In genomic region chr5:5217371-5217770, GRCh38 we compare ENCODE assay signal across 19 cellular contexts.
DNase-seq lines count a peak whose midpoint lies in the region; ATAC-seq lines count a peak whose summit lies in the region.
"Had no signal": no experiment of that assay in that cellular context is flagged by ENCODE, and none has a peak within 500 bp of the region (broad histone marks: within the 10 kb centered on the region; RNA-seq: fewer than 3 reads in every experiment).

No MANE protein-coding gene starts in this region.

- no peak overlapping the region for H3K4me3 ChIP-seq in Karpas-422 (ENCODE audit: low read length)
- H3K4me3 ChIP-seq: dorsolateral prefrontal cortex, right atrium auricular region had no signal

- H3K4me1 Mint-ChIP-seq in natural killer cell treated with Interleukin-12 subunit alpha and Interleukin-12 subunit beta and Interleukin-15 and Interleukin-18, amount 100 ng/mL, for 72 hours (ENCODE audit: low read depth in 2 of 2): no peaks in the 10 kb centered on the region
- H3K4me1 Mint-ChIP-seq: activated CD4-positive, alpha-beta memory T cell treated with anti-CD3 and anti-CD28 coated beads, Interleukin-2, amount 10 ng/mL, durations not matched to agents 7 days and 5 days; natural killer cell had no signal

- peaks cover 4% of the 10 kb centered on the region for H3K9me3 Mint-ChIP-seq in natural killer cell treated with Interleukin-12 subunit alpha and Interleukin-12 subunit beta and Interleukin-15 and Interleukin-18, amount 100 ng/mL, for 72 hours
- H3K9me3 Mint-ChIP-seq: activated T-helper 2 cell treated with anti-CD3 and anti-CD28 coated beads, Interferon-gamma antibody, Interleukin-2, Interleukin-4, amounts not matched to agents 10 μg/mL and 5 μg/mL and 100 μg/mL, durations not matched to agents 14 hours and 24 hours and 36 hours had no signal

- ATAC-seq in GM18511 (IDR thresholded peaks at IDR 0.05; ENCODE audit: unreplicated experiment) (peak; percentile 93), GM21367 (IDR thresholded peaks at IDR 0.05; ENCODE audit: unreplicated experiment) (peak; percentile 81), HG02973 (IDR thresholded peaks at IDR 0.05; ENCODE audit: unreplicated experiment) (peak; percentile 79), GM19328 (IDR thresholded peaks at IDR 0.05; ENCODE audit: unreplicated experiment) (no peak), HG03097 (IDR thresholded peaks at IDR 0.05; ENCODE audit: low FRiP score, unreplicated experiment) (no peak)
- ATAC-seq in natural killer cell treated with Interleukin-12 subunit alpha and Interleukin-12 subunit beta and Interleukin-15 and Interleukin-18, amount 100 ng/mL, for 72 hours: no peak
- ATAC-seq: natural killer cell had no signal

- no peak overlapping the region for H3K4me3 Mint-ChIP-seq in natural killer cell treated with Interleukin-12 subunit alpha and Interleukin-12 subunit beta and Interleukin-15 and Interleukin-18, amount 100 ng/mL, for 72 hours
- H3K4me3 Mint-ChIP-seq: activated CD4-positive, alpha-beta memory T cell treated with anti-CD3 and anti-CD28 coated beads, Interleukin-2, amount 10 ng/mL, durations not matched to agents 7 days and 5 days; natural killer cell had no signal

- no peaks in the 10 kb centered on the region for H3K36me3 ChIP-seq in Karpas-422 (ENCODE audit: insufficient read depth, low read length)
- H3K36me3 ChIP-seq: right atrium auricular region had no signal

- no peak overlapping the region for H3K4me2 ChIP-seq in Karpas-422 (ENCODE audit: low read depth, low read length, poor library complexity, severe bottlenecking)

- no peaks in the 10 kb centered on the region for H4K20me1 ChIP-seq in Karpas-422 (ENCODE audit: insufficient read depth, low read depth, low read length)

- no peaks in the 10 kb centered on the region for H3K4me1 ChIP-seq in Karpas-422 (ENCODE audit: low read length)
- H3K4me1 ChIP-seq: right atrium auricular region had no signal

- H3K9me2 ChIP-seq in Karpas-422 (replicated peaks; ENCODE audit: insufficient read depth, low read length): no peaks in the 10 kb centered on the region

- no peak overlapping the region for H3K9ac ChIP-seq in Karpas-422 (ENCODE audit: low read length)

- H3K27me3 ChIP-seq in Karpas-422 (ENCODE audit: low read length): no peaks in the 10 kb centered on the region
- H3K27me3 ChIP-seq: dorsolateral prefrontal cortex, right atrium auricular region had no signal

- DNase-seq in Karpas-422: peak; percentile 45
- no peak for DNase-seq in amniotic stem cell (lab: John Stamatoyannopoulos, UW)
- no peak for DNase-seq in natural killer cell treated with Interleukin-12 subunit alpha and Interleukin-12 subunit beta and Interleukin-15 and Interleukin-18, amount 100 ng/mL, for 72 hours (ENCODE audit: low spot score)
- DNase-seq: activated CD4-positive, alpha-beta memory T cell treated with anti-CD3 and anti-CD28 coated beads, Interleukin-2, amount 10 ng/mL, durations not matched to agents 7 days and 5 days; anterior cingulate cortex; dorsolateral prefrontal cortex; KBM-7; natural killer cell; NCI-H1694 treated with DMSO at 0.1 percent for 48 hours; NCI-H69; stimulated activated CD4-positive, alpha-beta T cell treated with anti-CD3 and anti-CD28 coated beads, Interleukin-4, amount 100 ng/mL, for 1 hour; trophoblast cell had no signal

- H3K27me3 Mint-ChIP-seq in natural killer cell treated with Interleukin-12 subunit alpha and Interleukin-12 subunit beta and Interleukin-15 and Interleukin-18, amount 100 ng/mL, for 72 hours: no peaks in the 10 kb centered on the region
- H3K27me3 Mint-ChIP-seq: activated CD4-positive, alpha-beta memory T cell treated with anti-CD3 and anti-CD28 coated beads, Interleukin-2, amount 10 ng/mL, durations not matched to agents 7 days and 5 days had no signal

- no peak overlapping the region for H3K27ac ChIP-seq in Karpas-422 (ENCODE audit: low read length)
- H3K27ac ChIP-seq: right atrium auricular region had no signal

- no peak overlapping the region for H3K27ac Mint-ChIP-seq in natural killer cell treated with Interleukin-12 subunit alpha and Interleukin-12 subunit beta and Interleukin-15 and Interleukin-18, amount 100 ng/mL, for 72 hours
- H3K27ac Mint-ChIP-seq: activated CD4-positive, alpha-beta memory T cell treated with anti-CD3 and anti-CD28 coated beads, Interleukin-2, amount 10 ng/mL, durations not matched to agents 7 days and 5 days; activated T-helper 2 cell treated with anti-CD3 and anti-CD28 coated beads, Interferon-gamma antibody, Interleukin-2, Interleukin-4, amounts not matched to agents 10 μg/mL and 5 μg/mL and 100 μg/mL, durations not matched to agents 14 hours and 24 hours and 36 hours; natural killer cell had no signal

- H3K79me2 ChIP-seq in Karpas-422 (ENCODE audit: low read length): no peaks in the 10 kb centered on the region

- no peak overlapping the region for H2AFZ ChIP-seq in Karpas-422 (ENCODE audit: low read length)

- H3K36me3 Mint-ChIP-seq in natural killer cell treated with Interleukin-12 subunit alpha and Interleukin-12 subunit beta and Interleukin-15 and Interleukin-18, amount 100 ng/mL, for 72 hours: no peaks in the 10 kb centered on the region
- H3K36me3 Mint-ChIP-seq: natural killer cell had no signal

- H3K9me3 ChIP-seq in Karpas-422 (ENCODE audit: low read length): no peaks in the 10 kb centered on the region
- H3K9me3 ChIP-seq: right atrium auricular region had no signal

Comparison
In these comparisons a context has a peak if more than half of its experiments do, and no peak if none do; other contexts are left out.
1. ATAC-seq: peak in GM18511 (single experiment), GM21367 (single experiment) and HG02973 (single experiment); none in natural killer cell treated with Interleukin-12 subunit alpha and Interleukin-12 subunit beta and Interleukin-15 and Interleukin-18, amount 100 ng/mL, for 72 hours (0 of 2), GM19328 (single experiment) and HG03097 (single experiment).